26 cellular contexts compared by ENCODE assay signal in the genomic region with DNA sequence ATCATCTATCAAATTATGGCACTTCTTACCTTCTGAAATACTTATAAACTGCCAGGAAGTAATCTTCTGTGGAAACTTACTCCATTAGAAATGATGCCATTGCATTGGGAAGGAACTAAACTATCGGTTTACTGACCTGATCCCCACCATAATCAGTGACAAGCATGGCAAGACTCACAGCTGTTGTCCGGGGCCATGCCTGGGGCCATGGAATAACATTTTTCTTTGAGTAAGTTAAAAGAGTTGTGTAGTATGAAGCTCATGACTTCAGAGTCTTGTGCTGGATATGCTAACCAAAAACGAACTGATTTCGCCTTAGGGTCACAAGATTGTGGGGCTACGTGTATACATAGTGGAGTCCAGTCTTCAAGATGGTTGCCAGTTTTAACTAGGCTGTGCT.
"Had no signal": no experiment of that assay in that cellular context is flagged by ENCODE, and none has a peak within 500 bp of the region (broad histone marks: within the 10 kb centered on the region; RNA-seq: fewer than 3 reads in every experiment).

No MANE protein-coding gene starts in this region.

- H3K36me3 ChIP-seq: stomach, suprapubic skin, thoracic aorta, thyroid gland, transverse colon, upper lobe of right lung, uterus had no signal

- FAIRE-seq: urothelium cell line had no signal

- H3K27ac ChIP-seq: stomach, suprapubic skin, testis, thoracic aorta, thyroid gland, tibial artery, tibial nerve, transverse colon, upper lobe of left lung, upper lobe of right lung, uterus, vagina had no signal

- H3K27me3 ChIP-seq: stomach, suprapubic skin, testis, thyroid gland, tibial artery, tibial nerve, transverse colon, upper lobe of left lung, upper lobe of right lung, uterus, vagina had no signal

- H3K4me1 ChIP-seq: suprapubic skin, testis, thyroid gland, tibial artery, tibial nerve, transverse colon, upper lobe of left lung, upper lobe of right lung, uterus, vagina had no signal

- H3K4me3 ChIP-seq: stomach, suprapubic skin, testis, thoracic aorta, thyroid gland, tibial artery, tibial nerve, transverse colon, upper lobe of left lung, upper lobe of right lung, uterus, vagina had no signal

- DNase-seq: stimulated activated CD4-positive, alpha-beta T cell treated with anti-CD3 and anti-CD28 coated beads, Interleukin-2, amount 100 ng/mL, for 48 hours; stimulated activated CD4-positive, alpha-beta T cell treated with anti-CD3 and anti-CD28 coated beads, Interleukin-4, amount 100 ng/mL, for 1 hour; stimulated activated CD4-positive, alpha-beta T cell treated with anti-CD3 and anti-CD28 coated beads, Interleukin-4, amount 100 ng/mL, for 24 hours; stimulated activated CD8-positive, alpha-beta memory T cell treated with anti-CD3 and anti-CD28 coated beads, Interleukin-4, amount 100 ng/mL, for 48 hours; stimulated activated naive B cell treated with anti-CD40 and anti-IgM and Interleukin-4, amounts not matched to agents 10 μg/mL and 1 μg/mL and 100 μg/mL, for 72 hours; stimulated activated naive CD4-positive, alpha-beta T cell; stimulated activated naive CD4-positive, alpha-beta T cell treated with Interleukin-2 at 50 U/mL for 16 hours; stimulated activated naive CD8-positive, alpha-beta T cell treated with anti-CD3 and anti-CD28 coated beads, Interleukin-15, amount 100 ng/mL, for 72 hours; stimulated activated naive CD8-positive, alpha-beta T cell treated with anti-CD3 and anti-CD28 coated beads, Interleukin-15, Interleukin-2, amounts not matched to agents 100 U/mL and 50 U/mL, for 24 hours; stomach; substantia nigra; testis; thyroid gland; tibial artery; transverse colon; trophoblast cell; upper lobe of left lung; upper lobe of right lung; uterus had no signal

- H3K9me3 ChIP-seq: stomach, suprapubic skin, testis, thoracic aorta, thyroid gland, tibial artery, tibial nerve, transverse colon, upper lobe of left lung, upper lobe of right lung, uterus, vagina had no signal

- ATAC-seq: stimulated activated effector memory CD8-positive, alpha-beta T cell treated with anti-CD3 and anti-CD28 coated beads, Interleukin-12 subunit alpha, Interleukin-12 subunit beta, amount 100 ng/mL, for 72 hours; stimulated activated memory B cell treated with anti-CD40 and anti-IgM and Interleukin-4, amounts not matched to agents 10 μg/mL and 1 μg/mL and 100 μg/mL, for 72 hours; stimulated activated naive B cell treated with anti-CD40 and anti-IgM and Interleukin-4, amounts not matched to agents 10 μg/mL and 1 μg/mL and 100 μg/mL, for 72 hours; stimulated activated naive CD8-positive, alpha-beta T cell treated with anti-CD3 and anti-CD28 coated beads, Interleukin-15, amount 100 ng/mL, for 72 hours; stimulated activated naive CD8-positive, alpha-beta T cell treated with anti-CD3 and anti-CD28 coated beads, Interleukin-15, Interleukin-2, amounts not matched to agents 100 U/mL and 50 U/mL, for 24 hours; upper lobe of right lung had no signal
